In genomic region chr3:17129550-17129949, GRCh38 we compare ENCODE assay signal across 23 cellular contexts.
"Had no signal": no experiment of that assay in that cellular context is flagged by ENCODE, and none has a peak within 500 bp of the region (broad histone marks: within the 10 kb centered on the region; RNA-seq: fewer than 3 reads in every experiment).

No MANE protein-coding gene starts in this region.

- ATAC-seq: Panc1, PC-3, SK-N-SH treated with all-trans-retinoic acid at 6 μM for 48 hours had no signal

- H3K27ac ChIP-seq: HL-60, RWPE1 had no signal

- DNase-seq: KBM-7; MV-4-11; NCI-H1048; NCI-H1105; NCI-H1417; NCI-H1436 treated with DMSO at 0.1 percent for 48 hours; NCI-H1694; NCI-H1930; NCI-H2081; NCI-H2107; NCI-H226; NCI-H446; NCI-H510A; NCI-H524 treated with DMSO at 0.1 percent for 48 hours; NCI-H69; NCI-H774; NK-92 treated with Interleukin-12 subunit alpha and Interleukin-12 subunit beta, amount 100 ng/mL, for 24 hours; PC-3; SHP77 had no signal
